In the genomic region with DNA sequence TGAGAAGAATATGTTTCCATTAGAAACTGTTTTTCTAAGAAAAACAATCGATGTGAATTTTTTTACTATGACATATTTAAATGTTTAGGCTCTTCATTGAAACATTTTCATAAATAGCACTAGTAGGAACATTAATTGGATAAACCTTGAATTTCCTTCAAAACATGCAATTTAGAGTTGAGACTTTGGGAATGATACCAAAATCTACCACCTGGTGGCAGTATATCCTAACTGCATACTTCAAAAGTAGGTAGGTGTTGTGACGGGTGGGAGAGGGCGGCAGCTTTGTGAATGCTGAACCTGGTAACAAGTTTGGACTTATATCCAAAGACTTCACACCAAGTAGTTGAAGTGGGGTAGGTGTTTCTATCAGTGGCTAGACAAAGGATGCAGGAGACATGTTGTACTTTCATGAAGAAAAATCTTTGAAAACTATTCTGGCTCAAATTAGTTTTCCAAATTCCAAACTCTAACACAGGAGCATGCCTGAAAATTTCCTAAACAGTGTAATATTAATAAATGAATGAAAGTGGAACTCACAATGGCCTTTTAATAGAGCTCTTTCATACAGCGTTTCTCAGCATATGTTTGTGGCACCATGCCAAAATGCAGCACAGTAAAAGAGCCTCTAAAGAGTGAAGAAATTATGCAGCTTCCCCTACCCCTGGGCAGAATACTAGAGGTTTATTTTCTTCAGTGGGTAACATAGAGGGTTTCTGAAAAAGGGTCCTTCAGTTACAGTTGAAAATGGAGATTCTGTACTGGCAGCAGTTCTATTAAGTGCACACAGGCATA, we compare ENCODE assay signal across 8 cellular contexts.
DNase-seq lines count a peak whose midpoint lies in the region; ATAC-seq and TF ChIP-seq lines count a peak whose summit lies in the region.

No MANE protein-coding gene starts in this region.

- no peaks in the 10 kb centered on the region for H3K36me3 ChIP-seq in Caco-2 (ENCODE audit: control insufficient read depth, insufficient read depth, low read length)

- no peaks in the 10 kb centered on the region for H3K4me1 Mint-ChIP-seq in Caco-2 (ENCODE audit: low read depth, unreplicated experiment)

- no TSS peak for BruUV-seq in Caco-2 (replicated peaks; lab: Mats Ljungman, UMichigan)

- peak; percentile 70 to 78 for TF ChIP-seq CTCF in Caco-2 (IDR thresholded peaks at IDR 0.05; ENCODE audit: insufficient read depth in 1 of 2, low read depth in 1 of 2, low read length in 1 of 2, severe bottlenecking in 1 of 2, unreplicated experiment in 1 of 2)

- no peak overlapping the region for H3K27ac Mint-ChIP-seq in Caco-2 (ENCODE audit: unreplicated experiment)

- POLR2A ChIA-PET in Caco-2 (lab: Charles Lee) = no interaction called here

- no peaks in the 10 kb centered on the region for H3K4me1 ChIP-seq in Caco-2

- H3K4me3 Mint-ChIP-seq in Caco-2 (ENCODE audit: unreplicated experiment) = no peak overlapping the region

- H3K27me3 Mint-ChIP-seq in Caco-2 (ENCODE audit: insufficient read depth, unreplicated experiment) = peaks cover 11% of the 10 kb centered on the region

- H3K9me3 ChIP-seq in Caco-2 = no peaks in the 10 kb centered on the region

- intact Hi-C loops in Caco-2 (cut with micrococcal nuclease; ENCODE audit: unreplicated experiment) = loop anchor here (1.0 kb wide), 5 partner anchors 181 to 1054 kb away; no protein-coding TSS in a partner anchor

- H3K4me3 ChIP-seq in Caco-2 (ENCODE audit: low read depth, low read length) = no peak overlapping the region

- CTCF ChIA-PET in Caco-2 (lab: Charles Lee) = no interaction called here

- no peaks in the 10 kb centered on the region for H3K36me3 Mint-ChIP-seq in Caco-2 (ENCODE audit: insufficient read depth, unreplicated experiment)

- no peaks in the 10 kb centered on the region for H3K27me3 ChIP-seq in Caco-2 (replicated peaks; ENCODE audit: control insufficient read depth, insufficient read depth, low read length)

- ATAC-seq in GM18907 (IDR thresholded peaks at IDR 0.05; ENCODE audit: unreplicated experiment) (peak; percentile 94), HG03095 (IDR thresholded peaks at IDR 0.05; ENCODE audit: unreplicated experiment) (peak; percentile 88)

- H3K9me3 Mint-ChIP-seq in Caco-2 (ENCODE audit: unreplicated experiment) = peaks cover 11% of the 10 kb centered on the region

- DNase-seq in Caco-2 (peak; percentile 43 to 69), NCI-H2171 treated with DMSO at 0.1 percent for 48 hours (lab: John Stamatoyannopoulos, UW) (peak; percentile 70), activated T-cell treated with anti-CD3 and anti-CD28 coated beads for 4 hours (peak; percentile 31), globus pallidus (ENCODE audit: low spot score) (peak; percentile 40), renal cortical epithelial cell (ENCODE audit: low read depth) (peak; percentile 49), HuH-7.5 (ENCODE audit: low spot score) (no peak)
